ENCODE assay signal across 11 cellular contexts in the genomic region with DNA sequence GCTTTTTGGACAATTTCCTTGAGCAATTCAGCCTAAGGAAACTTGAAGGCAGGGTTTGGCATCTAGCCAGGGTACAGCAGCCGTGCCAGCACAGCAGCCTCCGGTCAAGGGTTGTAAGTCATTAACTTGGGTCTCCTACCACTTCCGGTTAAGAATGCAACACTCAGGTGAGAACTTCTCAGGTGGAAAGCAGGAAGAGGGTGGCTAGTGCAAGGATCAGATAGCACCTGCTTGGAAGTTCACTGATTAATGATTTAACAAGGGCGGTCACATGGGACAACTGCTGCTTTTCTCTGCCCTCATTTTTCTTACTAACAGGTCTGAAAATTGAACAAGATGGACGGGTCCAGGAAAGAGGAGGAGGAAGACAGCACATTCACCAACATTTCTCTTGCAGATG. TPM values are rescaled to one million over a fixed set of nuclear protein-coding genes. Genes with fewer than 3 reads are reported as not detected.
DNase-seq lines count a peak whose midpoint lies in the region; ATAC-seq and TF ChIP-seq lines count a peak whose summit lies in the region.
"Had no signal": no experiment of that assay in that cellular context is flagged by ENCODE, and none has a peak within 500 bp of the region (broad histone marks: within the 10 kb centered on the region; RNA-seq: fewer than 3 reads in every experiment).

No MANE protein-coding gene starts in this region.

- TF ChIP-seq CTCF in osteoblast (IDR thresholded peaks at IDR 0.05; ENCODE audit: extremely low read depth, low read depth, low read length): no peak

- H4K20me1 ChIP-seq in osteoblast (ENCODE audit: insufficient read depth, low read length): no peaks in the 10 kb centered on the region

- intact Hi-C loops in activated naive CD4-positive, alpha-beta T cell treated with anti-CD3 and anti-CD28 coated beads for 36 hours (cut with micrococcal nuclease): no loop called here

- no peak overlapping the region for H2AFZ ChIP-seq in osteoblast (ENCODE audit: low read length)

- CTCF ChIA-PET in activated naive CD4-positive, alpha-beta T cell treated with anti-CD3 and anti-CD28 coated beads for 36 hours (lab: Charles Lee): interaction anchor here (2.2 kb wide), 1 partner anchor 17 kb away, joined by 10 read pairs; no protein-coding TSS in a partner anchor

- no peak overlapping the region for H3K4me2 ChIP-seq in osteoblast (ENCODE audit: insufficient read depth, low read length)

- H3K4me3 Mint-ChIP-seq in activated naive CD4-positive, alpha-beta T cell treated with anti-CD3 and anti-CD28 coated beads for 36 hours: no peak overlapping the region

- no peaks in the 10 kb centered on the region for H3K36me3 ChIP-seq in osteoblast (ENCODE audit: insufficient read depth, low read length)
- H3K36me3 ChIP-seq: thoracic aorta had no signal

- H3K36me3 Mint-ChIP-seq in activated naive CD4-positive, alpha-beta T cell treated with anti-CD3 and anti-CD28 coated beads for 36 hours (ENCODE audit: low read depth): no peaks in the 10 kb centered on the region

- H3K4me3 ChIP-seq in osteoblast (ENCODE audit: insufficient read depth, low read length): no peak overlapping the region
- H3K4me3 ChIP-seq: thoracic aorta had no signal

- H3K4me1 ChIP-seq in osteoblast (ENCODE audit: insufficient read depth, low read length): no peaks in the 10 kb centered on the region

- H3K27ac Mint-ChIP-seq in activated naive CD4-positive, alpha-beta T cell treated with anti-CD3 and anti-CD28 coated beads for 36 hours: no peak overlapping the region

- H3K4me1 Mint-ChIP-seq in activated naive CD4-positive, alpha-beta T cell treated with anti-CD3 and anti-CD28 coated beads for 36 hours (ENCODE audit: low read depth): peaks cover 4% of the 10 kb centered on the region

- H3K27me3 ChIP-seq in osteoblast (ENCODE audit: insufficient read depth, low read length): peaks cover 11% of the 10 kb centered on the region

- no peak overlapping the region for H3K27ac ChIP-seq in osteoblast (ENCODE audit: low read depth, low read length)
- H3K27ac ChIP-seq: thoracic aorta had no signal

- no peaks in the 10 kb centered on the region for H3K9me3 ChIP-seq in osteoblast (ENCODE audit: low read depth, low read length)
- H3K9me3 ChIP-seq: thoracic aorta had no signal

- DNase-seq in amniotic epithelial cell (ENCODE audit: low read depth) (peak; percentile 12), osteoblast (ENCODE audit: insufficient read length, low spot score, missing footprints) (peak; percentile 21), G401 (ENCODE audit: low spot score) (no peak), NCI-H345 treated with DMSO at 0.1 percent for 48 hours (lab: John Stamatoyannopoulos, UW; ENCODE audit: unreplicated experiment) (no peak)
- no peak for DNase-seq in stimulated activated naive CD8-positive, alpha-beta T cell treated with anti-CD3 and anti-CD28 coated beads, Interleukin-15, Interleukin-2, amounts not matched to agents 100 U/mL and 50 U/mL, for 24 hours
- no peak for DNase-seq in activated naive CD4-positive, alpha-beta T cell treated with anti-CD3 and anti-CD28 coated beads for 36 hours
- DNase-seq: effector CD8-positive, alpha-beta T cell; NCI-H187 had no signal

- ATAC-seq in GM18873 (IDR thresholded peaks at IDR 0.05; ENCODE audit: low FRiP score, unreplicated experiment) (peak; percentile 69), HG02981 (IDR thresholded peaks at IDR 0.05; ENCODE audit: unreplicated experiment) (peak; percentile 94)
- ATAC-seq in stimulated activated naive CD8-positive, alpha-beta T cell treated with anti-CD3 and anti-CD28 coated beads, Interleukin-15, Interleukin-2, amounts not matched to agents 100 U/mL and 50 U/mL, for 24 hours: no peak

- in situ Hi-C loops in G401 (cut with HindIII; ENCODE audit: low sequenced_read_pairs): no loop called here

- H3K79me2 ChIP-seq in osteoblast (ENCODE audit: insufficient read depth, low read length): no peaks in the 10 kb centered on the region

- peaks cover 16% of the 10 kb centered on the region for H3K27me3 Mint-ChIP-seq in activated naive CD4-positive, alpha-beta T cell treated with anti-CD3 and anti-CD28 coated beads for 36 hours (ENCODE audit: low read depth)

- peaks cover 2% of the 10 kb centered on the region for H3K9me3 Mint-ChIP-seq in activated naive CD4-positive, alpha-beta T cell treated with anti-CD3 and anti-CD28 coated beads for 36 hours

RNA-seq across cellular contexts. Expression of a gene that starts 30.1 kb away (rescaled TPM):
- total RNA-seq in osteoblast: 52.5 and 57.9 TPM in 2 replicates
- 39.8 and 56.9 TPM in 2 replicates for total RNA-seq in G401 (2014; rRNA removed; shearing (Covaris generic))
- total RNA-seq in activated naive CD4-positive, alpha-beta T cell treated with anti-CD3 and anti-CD28 coated beads for 36 hours: 10 to 100 TPM; 44.7 to 49.4 TPM

Comparison
In these comparisons a context has a peak if more than half of its experiments do, and no peak if none do; other contexts are left out.
1. DNase-seq: peak in amniotic epithelial cell (single experiment) and osteoblast (single experiment); none in stimulated activated naive CD8-positive, alpha-beta T cell treated with anti-CD3 and anti-CD28 coated beads, Interleukin-15, Interleukin-2, amounts not matched to agents 100 U/mL and 50 U/mL, for 24 hours (single experiment), G401 (single experiment), activated naive CD4-positive, alpha-beta T cell treated with anti-CD3 and anti-CD28 coated beads for 36 hours (single experiment) and NCI-H345 treated with DMSO at 0.1 percent for 48 hours (single experiment).